ENCODE assay signal across 11 cellular contexts in genomic region chr4:140070369-140070768, GRCh38.
DNase-seq lines count a peak whose midpoint lies in the region; ATAC-seq and TF ChIP-seq lines count a peak whose summit lies in the region.
"Had no signal": no experiment of that assay in that cellular context is flagged by ENCODE, and none has a peak within 500 bp of the region (broad histone marks: within the 10 kb centered on the region; RNA-seq: fewer than 3 reads in every experiment).

No MANE protein-coding gene starts in this region.

- H3K9me3 Mint-ChIP-seq in glutamatergic neuron (ENCODE audit: unreplicated experiment), result peaks cover 27% of the 10 kb centered on the region
- H3K9me3 Mint-ChIP-seq: activated B cell treated with CpG ODN at 0.5 μM for 24 hours had no signal

- peak overlapping the region; percentile 25 for H3K4me3 Mint-ChIP-seq in glutamatergic neuron (ENCODE audit: unreplicated experiment)

- no peaks in the 10 kb centered on the region for H3K36me3 Mint-ChIP-seq in glutamatergic neuron (ENCODE audit: unreplicated experiment)

- peak overlapping the region; percentile 94 for H3K27ac Mint-ChIP-seq in glutamatergic neuron (ENCODE audit: unreplicated experiment)
- H3K27ac Mint-ChIP-seq: activated B cell treated with CpG ODN at 0.5 μM for 24 hours had no signal

- H3K27me3 Mint-ChIP-seq in glutamatergic neuron (ENCODE audit: unreplicated experiment), result peaks cover 14% of the 10 kb centered on the region

- DNase-seq in CD1c-positive myeloid dendritic cell (ENCODE audit: extremely low spot score) (peak; percentile 10), OCI-M1 (lab: John Stamatoyannopoulos, UW) (peak; percentile 68), glutamatergic neuron (no peak), NCI-H1417 (lab: John Stamatoyannopoulos, UW) (no peak), NOMO-1 treated with dmso at 0.1 percent for 144 hours (lab: John Stamatoyannopoulos, UW; ENCODE audit: unreplicated experiment) (no peak)
- DNase-seq: activated B cell treated with CpG ODN at 0.5 μM for 24 hours, GOT3, NCI-H1694 treated with DMSO at 0.1 percent for 48 hours had no signal

- peak; percentile 43 for ATAC-seq in GM19043 (IDR thresholded peaks at IDR 0.05; ENCODE audit: low read depth, unreplicated experiment)
- ATAC-seq in HG03159 (IDR thresholded peaks at IDR 0.05; ENCODE audit: unreplicated experiment), result no peak
- no peak for ATAC-seq in GM18517 (IDR thresholded peaks at IDR 0.05; ENCODE audit: unreplicated experiment)

- no peak for TF ChIP-seq CTCF in glutamatergic neuron (IDR thresholded peaks at IDR 0.05; ENCODE audit: partially characterized antibody, unreplicated experiment)

- H3K4me1 Mint-ChIP-seq in glutamatergic neuron (ENCODE audit: low read depth, unreplicated experiment), result peaks cover 34% of the 10 kb centered on the region

Comparison
In these comparisons a context has a peak if more than half of its experiments do, and no peak if none do; other contexts are left out.
1. DNase-seq: peak in CD1c-positive myeloid dendritic cell (single experiment) and OCI-M1 (single experiment); none in glutamatergic neuron (single experiment), NCI-H1417 (0 of 3) and NOMO-1 treated with dmso at 0.1 percent for 144 hours (single experiment).